Comparison of ENCODE assay signal across 20 cellular contexts in genomic region chr2:130571929-130572328, GRCh38. TPM values are rescaled to one million over a fixed set of nuclear protein-coding genes. Genes with fewer than 3 reads are reported as not detected.
"Had no signal": no experiment of that assay in that cellular context is flagged by ENCODE, and none has a peak within 500 bp of the region (broad histone marks: within the 10 kb centered on the region; RNA-seq: fewer than 3 reads in every experiment).

No MANE protein-coding gene starts in this region.

RNA-seq across cellular contexts. Expression of gene CFC1, which starts 27.4 kb away (rescaled TPM):
- total RNA-seq: activated naive CD4-positive, alpha-beta T cell treated with anti-CD3 and anti-CD28 coated beads for 36 hours; activated naive CD4-positive, alpha-beta T cell treated with anti-CD3 and anti-CD28 coated beads, Interleukin-2, amount 50 U/mL, for 72 hours; activated naive CD8-positive, alpha-beta T cell treated with anti-CD3 and anti-CD28 coated beads for 36 hours; activated naive CD8-positive, alpha-beta T cell treated with anti-CD3 and anti-CD28 coated beads, Interleukin-2, amount 10 ng/mL, durations not matched to agents 7 days and 5 days; activated T-cell treated with anti-CD3 and anti-CD28 coated beads, Interleukin-2, amount 50 U/mL, for 72 hours; activated T-helper 1 cell treated with anti-CD3 and anti-CD28 coated beads, Interleukin-12 subunit alpha, Interleukin-12 subunit beta, Interleukin-2, Interleukin-4 antibody, amounts not matched to agents 30 ng/mL and 10 ng/mL and 1 ng/mL, durations not matched to agents 14 hours and 24 hours and 36 hours; activated T-helper 17 cell treated with anti-CD3 and anti-CD28 coated beads, Interleukin-2, amount 50 U/mL, for 72 hours; activated T-helper 2 cell treated with anti-CD3 and anti-CD28 coated beads, Interferon-gamma antibody, Interleukin-2, Interleukin-4, amounts not matched to agents 10 μg/mL and 5 μg/mL and 100 μg/mL, durations not matched to agents 14 hours and 24 hours and 36 hours; aorta; ascending aorta; astrocyte; breast epithelium; bronchial epithelial cell; cardiac septum had no signal
- polyA plus RNA-seq: aorta had no signal

RNA-seq across cellular contexts. Expression of gene POTEJ, which starts 39.3 kb away (rescaled TPM):
- total RNA-seq: activated naive CD4-positive, alpha-beta T cell treated with anti-CD3 and anti-CD28 coated beads for 36 hours; activated naive CD4-positive, alpha-beta T cell treated with anti-CD3 and anti-CD28 coated beads, Interleukin-2, amount 50 U/mL, for 72 hours; activated naive CD8-positive, alpha-beta T cell treated with anti-CD3 and anti-CD28 coated beads for 36 hours; activated naive CD8-positive, alpha-beta T cell treated with anti-CD3 and anti-CD28 coated beads, Interleukin-2, amount 10 ng/mL, durations not matched to agents 7 days and 5 days; activated T-cell treated with anti-CD3 and anti-CD28 coated beads, Interleukin-2, amount 50 U/mL, for 4 hours; activated T-cell treated with anti-CD3 and anti-CD28 coated beads, Interleukin-2, amount 50 U/mL, for 72 hours; activated T-helper 1 cell treated with anti-CD3 and anti-CD28 coated beads, Interleukin-12 subunit alpha, Interleukin-12 subunit beta, Interleukin-2, Interleukin-4 antibody, amounts not matched to agents 30 ng/mL and 10 ng/mL and 1 ng/mL, durations not matched to agents 14 hours and 24 hours and 36 hours; activated T-helper 17 cell treated with anti-CD3 and anti-CD28 coated beads, Interleukin-2, amount 50 U/mL, for 72 hours; activated T-helper 2 cell treated with anti-CD3 and anti-CD28 coated beads, Interferon-gamma antibody, Interleukin-2, Interleukin-4, amounts not matched to agents 10 μg/mL and 5 μg/mL and 100 μg/mL, durations not matched to agents 14 hours and 24 hours and 36 hours; adrenal gland; aorta; ascending aorta; astrocyte; breast epithelium; bronchial epithelial cell; cardiac septum had no signal
- polyA plus RNA-seq: adipose tissue, adrenal gland, aorta had no signal

RNA-seq across cellular contexts. Expression of gene CFC1B, which starts 50.9 kb away (rescaled TPM):
- total RNA-seq: activated naive CD4-positive, alpha-beta T cell treated with anti-CD3 and anti-CD28 coated beads for 36 hours; activated naive CD4-positive, alpha-beta T cell treated with anti-CD3 and anti-CD28 coated beads, Interleukin-2, amount 50 U/mL, for 72 hours; activated naive CD8-positive, alpha-beta T cell treated with anti-CD3 and anti-CD28 coated beads for 36 hours; activated naive CD8-positive, alpha-beta T cell treated with anti-CD3 and anti-CD28 coated beads, Interleukin-2, amount 10 ng/mL, durations not matched to agents 7 days and 5 days; activated T-cell treated with anti-CD3 and anti-CD28 coated beads, Interleukin-2, amount 50 U/mL, for 4 hours; activated T-cell treated with anti-CD3 and anti-CD28 coated beads, Interleukin-2, amount 50 U/mL, for 72 hours; activated T-helper 1 cell treated with anti-CD3 and anti-CD28 coated beads, Interleukin-12 subunit alpha, Interleukin-12 subunit beta, Interleukin-2, Interleukin-4 antibody, amounts not matched to agents 30 ng/mL and 10 ng/mL and 1 ng/mL, durations not matched to agents 14 hours and 24 hours and 36 hours; activated T-helper 17 cell treated with anti-CD3 and anti-CD28 coated beads, Interleukin-2, amount 50 U/mL, for 72 hours; activated T-helper 2 cell treated with anti-CD3 and anti-CD28 coated beads, Interferon-gamma antibody, Interleukin-2, Interleukin-4, amounts not matched to agents 10 μg/mL and 5 μg/mL and 100 μg/mL, durations not matched to agents 14 hours and 24 hours and 36 hours; adrenal gland; aorta; ascending aorta; astrocyte; body of pancreas; breast epithelium; bronchial epithelial cell; cardiac muscle cell; cardiac septum; cerebellum had no signal
- polyA plus RNA-seq: adrenal gland, aorta, cardiac muscle cell had no signal
